In the genomic region with DNA sequence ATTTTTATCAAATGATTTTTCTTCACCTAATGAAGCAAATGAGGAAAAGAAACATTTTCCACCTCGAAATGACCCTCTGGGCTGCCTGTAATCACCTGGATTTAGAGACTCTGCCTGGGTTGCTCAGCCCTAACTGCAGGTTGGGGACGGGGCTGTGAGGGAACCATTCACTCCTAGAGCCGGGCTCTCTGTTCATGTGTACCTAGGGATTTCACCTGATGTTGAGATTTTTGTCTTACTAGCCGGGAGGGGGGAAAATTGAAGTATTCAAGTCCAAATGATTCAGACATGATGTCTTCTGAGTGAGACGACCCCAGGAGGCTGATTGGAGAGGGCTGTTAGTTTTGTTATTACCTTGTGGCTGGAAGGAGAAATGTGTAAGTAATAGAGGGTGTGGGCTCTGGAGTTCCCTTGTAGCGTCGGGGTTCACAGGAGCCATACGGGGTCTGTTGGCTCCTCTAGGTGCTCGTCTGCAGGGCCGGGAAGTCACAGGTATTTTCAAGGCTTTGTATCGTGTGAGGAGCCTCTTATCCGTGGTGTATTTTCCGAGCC, we compare ENCODE assay signal across 14 cellular contexts. TPM values are rescaled to one million over a fixed set of nuclear protein-coding genes. Genes with fewer than 3 reads are reported as not detected.
DNase-seq lines count a peak whose midpoint lies in the region; ATAC-seq and TF ChIP-seq lines count a peak whose summit lies in the region.
"Had no signal": no experiment of that assay in that cellular context is flagged by ENCODE, and none has a peak within 500 bp of the region (broad histone marks: within the 10 kb centered on the region; RNA-seq: fewer than 3 reads in every experiment).

No MANE protein-coding gene starts in this region.

- H3K27ac ChIP-seq in endodermal cell (ENCODE audit: low read depth, low read length) (no peak overlapping the region), substantia nigra (ENCODE audit: low read depth, low read length, poor library complexity, severe bottlenecking) (peak overlapping the region; percentile 43)

- peaks cover 37% of the 10 kb centered on the region for H3K36me3 ChIP-seq in endodermal cell (ENCODE audit: control insufficient read depth, insufficient read depth, low read length)

- H3K9me3 Mint-ChIP-seq in activated T-cell treated with anti-CD3 and anti-CD28 coated beads, Interleukin-2, amount 50 U/mL, for 4 hours: no peaks in the 10 kb centered on the region
- no peaks in the 10 kb centered on the region for H3K9me3 Mint-ChIP-seq in activated CD4-positive, alpha-beta memory T cell treated with anti-CD3 and anti-CD28 coated beads, Interleukin-2, amount 10 ng/mL, durations not matched to agents 7 days and 5 days
- no peaks in the 10 kb centered on the region for H3K9me3 Mint-ChIP-seq in endodermal cell

- CTCF ChIA-PET in activated CD4-positive, alpha-beta memory T cell treated with anti-CD3 and anti-CD28 coated beads, Interleukin-2, amount 10 ng/mL, durations not matched to agents 7 days and 5 days (lab: Charles Lee): interaction anchor here (1.0 to 1.1 kb wide), 2 partner anchors 21 to 51 kb away, joined by 4 read pairs; no protein-coding TSS in a partner anchor

- peak overlapping the region; percentile 91 for H3K27ac Mint-ChIP-seq in activated CD4-positive, alpha-beta memory T cell treated with anti-CD3 and anti-CD28 coated beads, Interleukin-2, amount 10 ng/mL, durations not matched to agents 7 days and 5 days
- H3K27ac Mint-ChIP-seq in endodermal cell: peak overlapping the region; percentile 16

- no peak overlapping the region for H3K4me3 ChIP-seq in endodermal cell (ENCODE audit: low read length)

- no peaks in the 10 kb centered on the region for H3K27me3 Mint-ChIP-seq in activated T-cell treated with anti-CD3 and anti-CD28 coated beads, Interleukin-2, amount 50 U/mL, for 4 hours (ENCODE audit: low read depth)
- H3K27me3 Mint-ChIP-seq in activated CD4-positive, alpha-beta memory T cell treated with anti-CD3 and anti-CD28 coated beads, Interleukin-2, amount 10 ng/mL, durations not matched to agents 7 days and 5 days: no peaks in the 10 kb centered on the region
- H3K27me3 Mint-ChIP-seq in endodermal cell (ENCODE audit: insufficient read depth): no peaks in the 10 kb centered on the region

- no peak for DNase-seq in activated T-cell treated with anti-CD3 and anti-CD28 coated beads, Interleukin-2, amount 50 U/mL, for 4 hours
- DNase-seq in activated T-cell treated with anti-CD3 and anti-CD28 coated beads, Interleukin-2, amount 50 U/mL, for 1 hour: no peak
- DNase-seq in activated CD4-positive, alpha-beta memory T cell treated with anti-CD3 and anti-CD28 coated beads, Interleukin-2, amount 10 ng/mL, durations not matched to agents 7 days and 5 days: no peak
- DNase-seq in endodermal cell: no peak
- no peak for DNase-seq in substantia nigra (lab: John Stamatoyannopoulos, UW)
- no peak for DNase-seq in NCI-H526 (lab: John Stamatoyannopoulos, UW)
- DNase-seq in DMS79 (lab: John Stamatoyannopoulos, UW): no peak
- no peak for DNase-seq in germinal center (ENCODE audit: low spot score)
- DNase-seq: foreskin melanocyte, mammary epithelial cell, NCI-H1436, NCI-H510A, occipital lobe had no signal

- peak overlapping the region; percentile 64 for H3K4me3 Mint-ChIP-seq in activated T-cell treated with anti-CD3 and anti-CD28 coated beads, Interleukin-2, amount 50 U/mL, for 4 hours
- H3K4me3 Mint-ChIP-seq in activated CD4-positive, alpha-beta memory T cell treated with anti-CD3 and anti-CD28 coated beads, Interleukin-2, amount 10 ng/mL, durations not matched to agents 7 days and 5 days: peak overlapping the region; percentile 57
- no peak overlapping the region for H3K4me3 Mint-ChIP-seq in endodermal cell

- POLR2A ChIA-PET in activated CD4-positive, alpha-beta memory T cell treated with anti-CD3 and anti-CD28 coated beads, Interleukin-2, amount 10 ng/mL, durations not matched to agents 7 days and 5 days (lab: Charles Lee): interaction anchor here (1.1 to 5.5 kb wide), 5 partner anchors 9 to 52 kb away, joined by 3 to 53 read pairs (median 8); a partner anchor contains a TSS

- peak; percentile 62 to 68 for ATAC-seq in activated T-cell treated with anti-CD3 and anti-CD28 coated beads, Interleukin-2, amount 50 U/mL, for 4 hours
- ATAC-seq: SK-N-SH treated with all-trans-retinoic acid at 6 μM for 48 hours had no signal

- H3K4me1 ChIP-seq in endodermal cell (ENCODE audit: control insufficient read depth, insufficient read depth, low read length): no peaks in the 10 kb centered on the region

- H3K36me3 Mint-ChIP-seq in activated T-cell treated with anti-CD3 and anti-CD28 coated beads, Interleukin-2, amount 50 U/mL, for 4 hours (ENCODE audit: insufficient read depth): peaks cover 33% of the 10 kb centered on the region
- peaks cover 72% of the 10 kb centered on the region for H3K36me3 Mint-ChIP-seq in activated CD4-positive, alpha-beta memory T cell treated with anti-CD3 and anti-CD28 coated beads, Interleukin-2, amount 10 ng/mL, durations not matched to agents 7 days and 5 days (ENCODE audit: low read depth)
- peaks cover 26% of the 10 kb centered on the region for H3K36me3 Mint-ChIP-seq in endodermal cell (ENCODE audit: low read depth)

- H3K9me3 ChIP-seq in endodermal cell (ENCODE audit: control insufficient read depth, low read length): no peaks in the 10 kb centered on the region

- H3K9ac ChIP-seq in endodermal cell (ENCODE audit: extremely low read depth, low read length, poor library complexity, severe bottlenecking): no peak overlapping the region

- H3K27me3 ChIP-seq in endodermal cell (ENCODE audit: control insufficient read depth, insufficient read depth, low read length, poor library complexity, severe bottlenecking): no peaks in the 10 kb centered on the region

- no peak for TF ChIP-seq CTCF in endodermal cell (conservative IDR thresholded peaks at IDR 0.05)

- peaks cover 42% of the 10 kb centered on the region for H3K4me1 Mint-ChIP-seq in activated T-cell treated with anti-CD3 and anti-CD28 coated beads, Interleukin-2, amount 50 U/mL, for 4 hours (ENCODE audit: low read depth)
- peaks cover 43% of the 10 kb centered on the region for H3K4me1 Mint-ChIP-seq in activated CD4-positive, alpha-beta memory T cell treated with anti-CD3 and anti-CD28 coated beads, Interleukin-2, amount 10 ng/mL, durations not matched to agents 7 days and 5 days
- peaks cover 6% of the 10 kb centered on the region for H3K4me1 Mint-ChIP-seq in endodermal cell

- WGBS in endodermal cell (ENCODE audit: insufficient coverage in 1 of 2, insufficient read length in 1 of 2), 2 experiments: 95 to 98% methylated on average over 11 to 13 of the region's 13 CpGs

RNA-seq across cellular contexts. Expression of a gene that starts 42.3 kb away (rescaled TPM):
- 100 to 1,000 TPM in 1 of 3 donors, 10 to 100 TPM in 2; 24.6 to 145 (median 27.1) TPM for total RNA-seq in activated T-cell treated with anti-CD3 and anti-CD28 coated beads, Interleukin-2, amount 50 U/mL, for 4 hours
- 10 to 100 TPM; 18.6 to 22.5 TPM for total RNA-seq in activated CD4-positive, alpha-beta memory T cell treated with anti-CD3 and anti-CD28 coated beads, Interleukin-2, amount 10 ng/mL, durations not matched to agents 7 days and 5 days
- total RNA-seq in endodermal cell: 1 to 10 TPM; 9.1 to 9.6 TPM
- polyA plus RNA-seq in endodermal cell (2013, experiment 1 of 2): 6.1 TPM
- 2.9 TPM for polyA plus RNA-seq in endodermal cell (2013, experiment 2 of 2)

RNA-seq across cellular contexts. Expression of a gene that starts 52.8 kb away (rescaled TPM):
- total RNA-seq in activated T-cell treated with anti-CD3 and anti-CD28 coated beads, Interleukin-2, amount 50 U/mL, for 4 hours: 10 to 100 TPM; 43.0 to 48.1 (median 44.8) TPM
- total RNA-seq in activated CD4-positive, alpha-beta memory T cell treated with anti-CD3 and anti-CD28 coated beads, Interleukin-2, amount 10 ng/mL, durations not matched to agents 7 days and 5 days: 10 to 100 TPM; 76.0 to 76.5 TPM
- total RNA-seq in endodermal cell: 10 to 100 TPM; 36.8 to 40.1 TPM
- polyA plus RNA-seq in endodermal cell (2013, experiment 1 of 2): 18.6 TPM
- polyA plus RNA-seq in endodermal cell (2013, experiment 2 of 2): 18.9 TPM
